8 cellular contexts compared by ENCODE assay signal in the genomic region with DNA sequence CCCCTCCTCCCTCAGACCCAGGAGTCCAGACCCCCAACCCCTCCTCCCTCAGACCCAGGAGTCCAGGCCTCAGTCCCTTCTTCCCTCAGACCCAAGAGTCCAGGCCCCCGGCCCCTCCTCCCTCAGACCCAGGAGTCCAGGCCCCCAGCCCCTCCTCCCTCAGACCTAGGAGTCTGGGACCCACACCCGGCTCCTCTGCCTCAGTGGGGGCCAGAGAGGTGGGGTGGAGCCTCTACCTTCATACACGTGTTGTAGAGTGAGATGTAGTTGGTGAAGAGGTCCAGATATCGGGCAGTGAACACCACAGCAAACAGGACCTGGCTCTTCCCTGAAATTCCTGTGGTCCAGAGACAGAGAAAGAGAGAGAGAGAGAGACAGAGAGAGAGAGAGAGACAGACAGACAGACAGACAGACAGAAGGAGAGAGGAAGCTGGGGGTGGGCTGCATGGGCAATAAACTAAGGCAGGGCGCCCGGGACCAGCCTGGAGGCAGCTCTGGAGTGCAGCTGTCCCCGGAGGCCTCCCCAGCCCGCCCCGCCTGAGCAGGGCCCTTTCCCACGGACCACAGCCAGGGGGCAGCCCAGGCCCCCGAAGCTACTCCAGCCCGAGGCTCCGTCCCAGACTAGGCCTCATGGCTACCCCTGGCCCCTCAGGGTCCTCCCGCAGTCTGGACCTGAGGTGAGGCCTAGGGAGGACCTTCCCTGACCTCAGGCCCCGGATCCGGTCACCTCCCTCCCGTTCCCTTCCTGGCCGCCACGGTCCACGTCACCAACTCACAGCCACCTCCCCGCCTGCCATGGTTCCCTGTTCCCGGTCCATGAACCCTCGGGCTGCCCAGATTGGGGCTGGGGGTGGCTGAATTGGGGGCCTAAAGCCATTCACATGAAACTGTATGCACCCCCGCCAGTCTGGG. TPM values are rescaled to one million over a fixed set of nuclear protein-coding genes. Genes with fewer than 3 reads are reported as not detected.
A peak's percentile ranks its signal among the peaks of the same experiment; 100 is the strongest.
DNase-seq lines count a peak whose midpoint lies in the region; ATAC-seq and TF ChIP-seq lines count a peak whose summit lies in the region.

No MANE protein-coding gene starts in this region.

- H3K36me3 ChIP-seq in GM06990 (ENCODE audit: control insufficient read depth, insufficient read depth, low read length) (peaks cover 9% of the 10 kb centered on the region), left ventricle myocardium inferior (peaks cover 41% of the 10 kb centered on the region)

- H3K27ac ChIP-seq in angular gyrus (ENCODE audit: low read depth, low read length) (peak overlapping the region; percentile 65), left ventricle myocardium inferior (replicated peaks) (peak overlapping the region; percentile 90)

- peaks cover 11% of the 10 kb centered on the region for H3K36me3 Mint-ChIP-seq in progenitor cell of endocrine pancreas (ENCODE audit: insufficient read depth)

- ATAC-seq in GM18870 (IDR thresholded peaks at IDR 0.05; ENCODE audit: unreplicated experiment) (no peak), GM19463 (IDR thresholded peaks at IDR 0.05; ENCODE audit: unreplicated experiment) (no peak)

- DNase-seq in GM06990 (ENCODE audit: extremely low read depth, insufficient read length) (peak; percentile 77), HT-29 (ENCODE audit: low spot score) (peak; percentile 90), SW480 (ENCODE audit: low spot score) (peak; percentile 64), left ventricle myocardium inferior (peak; percentile 64), progenitor cell of endocrine pancreas (ENCODE audit: low spot score, unreplicated experiment) (peak; percentile 51)

- peaks cover 10% of the 10 kb centered on the region for H3K4me1 Mint-ChIP-seq in progenitor cell of endocrine pancreas (ENCODE audit: low read depth)

- H3K27ac Mint-ChIP-seq in progenitor cell of endocrine pancreas = peak overlapping the region; percentile 97

- H3K4me3 ChIP-seq in GM06990 (replicated peaks; ENCODE audit: low read depth, low read length) (peak overlapping the region; percentile 93), left ventricle myocardium inferior (peak overlapping the region; percentile 98)

- TF ChIP-seq CTCF in GM06990 (IDR thresholded peaks at IDR 0.05; ENCODE audit: insufficient read depth, low read length, poor library complexity, severe bottlenecking) = peak; percentile 49
- TF ChIP-seq CTCF in left ventricle myocardium inferior (IDR thresholded peaks at IDR 0.05; ENCODE audit: borderline replicate concordance) = peak; percentile 80
- peak; percentile 59 for TF ChIP-seq CTCF in progenitor cell of endocrine pancreas (IDR thresholded peaks at IDR 0.05; ENCODE audit: unreplicated experiment)

- H3K27me3 ChIP-seq in GM06990 (replicated peaks; ENCODE audit: control insufficient read depth, insufficient read depth, low read length) (peaks cover 3% of the 10 kb centered on the region; the same call in 1 of the 2 replicates), left ventricle myocardium inferior (ENCODE audit: low read depth) (peaks cover 36% of the 10 kb centered on the region)

- H3K9me3 ChIP-seq in left ventricle myocardium inferior (replicated peaks) = no peaks in the 10 kb centered on the region

- H3K4me1 ChIP-seq in left ventricle myocardium inferior = peaks cover 35% of the 10 kb centered on the region

- H3K9me3 Mint-ChIP-seq in progenitor cell of endocrine pancreas (ENCODE audit: low read depth) = no peaks in the 10 kb centered on the region

- peaks cover 26% of the 10 kb centered on the region for H3K27me3 Mint-ChIP-seq in progenitor cell of endocrine pancreas

- H3K4me3 Mint-ChIP-seq in progenitor cell of endocrine pancreas (ENCODE audit: low read depth) = peak overlapping the region; percentile 91

- intact Hi-C loops in left ventricle myocardium inferior (cut with micrococcal nuclease) = no loop called here

RNA-seq across cellular contexts. Expression of a gene that starts 0.9 kb away (rescaled TPM):
- total RNA-seq in HT-29 (2014; rRNA removed; shearing (Covaris generic)) = 150 and 189 TPM in 2 replicates
- total RNA-seq in left ventricle myocardium inferior (68.4 TPM), progenitor cell of endocrine pancreas (207 and 213 TPM in 2 replicates)

RNA-seq across cellular contexts. Expression of a gene that starts 3.0 kb away (rescaled TPM):
- total RNA-seq in HT-29 (2014; rRNA removed; shearing (Covaris generic)) = 10.7 and 12.6 TPM in 2 replicates
- total RNA-seq in left ventricle myocardium inferior (0.30 TPM), progenitor cell of endocrine pancreas (0.22 and 0.34 TPM in 2 replicates)

RNA-seq across cellular contexts. Expression of a gene that starts 26.3 kb away (rescaled TPM):
- 0.34 and 1.2 TPM in 2 replicates for total RNA-seq in HT-29 (2014; rRNA removed; shearing (Covaris generic))
- not detected for total RNA-seq in left ventricle myocardium inferior
- total RNA-seq in progenitor cell of endocrine pancreas = not detected in 2 replicates

RNA-seq across cellular contexts. Expression of a gene that starts 26.7 kb away (rescaled TPM):
- 12.7 and 14.7 TPM in 2 replicates for total RNA-seq in HT-29 (2014; rRNA removed; shearing (Covaris generic))
- total RNA-seq in left ventricle myocardium inferior (108 TPM), progenitor cell of endocrine pancreas (9.5 and 10.3 TPM in 2 replicates)

RNA-seq across cellular contexts. Expression of a gene that starts 55.3 kb away (rescaled TPM):
- 96.1 and 120 TPM in 2 replicates for total RNA-seq in HT-29 (2014; rRNA removed; shearing (Covaris generic))
- 17.0 TPM for total RNA-seq in left ventricle myocardium inferior
- total RNA-seq in progenitor cell of endocrine pancreas = 35.7 and 35.9 TPM in 2 replicates
